14 cellular contexts compared by ENCODE assay signal in the genomic region with DNA sequence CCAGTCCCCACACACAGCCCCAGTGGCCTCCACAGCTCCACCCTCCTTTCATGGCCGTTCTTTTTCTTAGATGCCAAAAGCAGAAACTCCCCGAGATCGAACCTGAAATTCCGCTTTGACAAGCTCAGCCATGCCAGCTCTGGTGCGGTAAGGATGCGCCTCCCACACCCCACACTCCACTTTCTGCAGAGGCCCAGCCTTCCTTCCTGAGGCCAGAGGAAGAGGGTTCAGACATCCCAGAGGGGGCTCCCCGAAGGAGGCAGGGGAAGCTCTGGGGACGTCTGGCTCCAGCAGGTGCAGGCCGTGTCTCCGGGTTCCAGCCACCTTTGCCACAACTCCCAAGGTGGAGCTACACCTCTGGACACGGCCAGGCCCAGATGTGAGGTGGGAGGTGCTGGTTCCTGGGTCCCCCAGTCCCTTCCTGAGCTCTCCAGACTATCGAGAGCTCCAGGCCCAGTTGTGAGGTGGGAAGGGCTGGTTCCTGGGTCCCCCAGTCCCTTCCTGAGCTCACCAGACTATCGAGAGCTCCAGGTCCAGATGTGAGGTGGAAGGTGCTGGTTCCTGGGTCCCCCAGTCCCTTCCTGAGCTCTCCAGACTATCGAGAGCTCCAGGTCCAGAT. TPM values are rescaled to one million over a fixed set of nuclear protein-coding genes. Genes with fewer than 3 reads are reported as not detected.
DNase-seq lines count a peak whose midpoint lies in the region; ATAC-seq and TF ChIP-seq lines count a peak whose summit lies in the region.
"Not testable (repeated sequence)": the region's sequence is repeated elsewhere in the genome, so short reads cannot be mapped to it uniquely, and the experiment has no call there.
"Had no signal": no experiment of that assay in that cellular context is flagged by ENCODE, and none has a peak within 500 bp of the region (broad histone marks: within the 10 kb centered on the region; RNA-seq: fewer than 3 reads in every experiment).

No MANE protein-coding gene starts in this region.

- H3K9me3 ChIP-seq in neuronal stem cell (replicated peaks in 1 of 2; ENCODE audit: control insufficient read depth in 2 of 2, insufficient read depth in 1 of 2, low read depth in 1 of 2, low read length in 2 of 2); skeletal muscle tissue (ENCODE audit: control insufficient read depth in 3 of 3, low read length in 3 of 3); upper lobe of left lung: not testable (repeated sequence)

- not testable (repeated sequence) for H2BK12ac ChIP-seq in neuronal stem cell (ENCODE audit: low read length)

- H4K8ac ChIP-seq in neuronal stem cell (ENCODE audit: low read depth, low read length), result not testable (repeated sequence)

- WGBS in neuronal stem cell (ENCODE audit: extremely low coverage in 2 of 2, insufficient read length in 2 of 2, insufficient replicate concordance in 1 of 2), 2 donors, result no CpG with 5 or more reads among the region's 14 CpGs
- 85 to 100% methylated on average over 4 to 11 of the region's 14 CpGs for whole genome bisulfite sequencing in upper lobe of left lung, 2 donors

- H2BK5ac ChIP-seq in neuronal stem cell (ENCODE audit: low read length), result not testable (repeated sequence)

- H2BK15ac ChIP-seq in neuronal stem cell (ENCODE audit: low read length), result not testable (repeated sequence)

- not testable (repeated sequence) for TF ChIP-seq CTCF in upper lobe of left lung (IDR thresholded peaks at IDR 0.05)

- H3K27me3 ChIP-seq in neuronal stem cell (ENCODE audit: control insufficient read depth in 3 of 3, insufficient read depth in 3 of 3, low read depth in 1 of 3, low read length in 3 of 3); upper lobe of left lung: not testable (repeated sequence)
- H3K27me3 ChIP-seq in skeletal muscle tissue (ENCODE audit: control insufficient read depth in 3 of 3, insufficient read depth in 3 of 3, low read length in 3 of 3), result peaks cover 2 to 18% (median 7%) of the 10 kb centered on the region in 3 donors

- H3K9ac ChIP-seq in neuronal stem cell (ENCODE audit: low read depth, low read length, poor library complexity); skeletal muscle tissue (ENCODE audit: low read depth in 1 of 3, low read length in 3 of 3): not testable (repeated sequence)

- peak; percentile 0 for DNase-seq in D341Med (ENCODE audit: low spot score)
- DNase-seq in activated CD4-positive, CD25-positive, alpha-beta regulatory T cell treated with anti-CD3 and anti-CD28 coated beads, Interleukin-2, amount 50 U/mL, for 72 hours, result peak; percentile 23
- not testable (repeated sequence) for DNase-seq in effector memory CD8-positive, alpha-beta T cell; neuronal stem cell (ENCODE audit: low spot score)
- DNase-seq in islet precursor cell, result peak; percentile 43
- peak in 1 of 2 donors; percentile 14 for DNase-seq in upper lobe of left lung

- peak overlapping the region; percentile 74 for H3K18ac ChIP-seq in neuronal stem cell (ENCODE audit: low read length)

- not testable (repeated sequence) for TF ChIP-seq POLR2A in upper lobe of left lung (IDR thresholded peaks at IDR 0.05)

- H3K4me1 Mint-ChIP-seq in effector memory CD8-positive, alpha-beta T cell (ENCODE audit: low read depth in 2 of 2), result not testable (repeated sequence)

- H2BK120ac ChIP-seq in neuronal stem cell (ENCODE audit: low read depth, low read length), result not testable (repeated sequence)

- H3K27ac Mint-ChIP-seq in effector memory CD8-positive, alpha-beta T cell, result peak overlapping the region; percentile 35 to 81

- not testable (repeated sequence) for H3K4ac ChIP-seq in neuronal stem cell (ENCODE audit: low read length)

- H3K4me2 ChIP-seq in neuronal stem cell (ENCODE audit: insufficient read depth, low read length, poor library complexity, severe bottlenecking), result not testable (repeated sequence)

- H3K4me3 Mint-ChIP-seq in effector memory CD8-positive, alpha-beta T cell, result not testable (repeated sequence)

- not testable (repeated sequence) for H3K27me3 Mint-ChIP-seq in effector memory CD8-positive, alpha-beta T cell

- H3K4me1 ChIP-seq in neuronal stem cell (ENCODE audit: control insufficient read depth in 2 of 2, insufficient read depth in 1 of 2, low read depth in 1 of 2, low read length in 2 of 2), result peaks cover 0 to 14% of the 10 kb centered on the region in 2 donors
- H3K4me1 ChIP-seq in skeletal muscle tissue (ENCODE audit: control insufficient read depth in 3 of 3, insufficient read depth in 3 of 3, low read length in 3 of 3); upper lobe of left lung: not testable (repeated sequence)

- H3K14ac ChIP-seq in neuronal stem cell (ENCODE audit: low read length), result not testable (repeated sequence)

- not testable (repeated sequence) for H3K23ac ChIP-seq in neuronal stem cell (ENCODE audit: low read depth, low read length, poor library complexity)

- H3K36me3 Mint-ChIP-seq in effector memory CD8-positive, alpha-beta T cell (ENCODE audit: insufficient read depth), result peaks cover 67% of the 10 kb centered on the region

- not testable (repeated sequence) for H3K9me3 Mint-ChIP-seq in effector memory CD8-positive, alpha-beta T cell

- not testable (repeated sequence) for TF ChIP-seq EP300 in upper lobe of left lung (IDR thresholded peaks at IDR 0.05)

- H3K79me1 ChIP-seq in neuronal stem cell (ENCODE audit: low read depth, low read length), result not testable (repeated sequence)

- H3K4me3 ChIP-seq in neuronal stem cell (ENCODE audit: low read length in 2 of 2); skeletal muscle tissue (ENCODE audit: low read length in 3 of 3); upper lobe of left lung: not testable (repeated sequence)

- H3K27ac ChIP-seq in neuronal stem cell (replicated peaks; ENCODE audit: low read length), result not testable (repeated sequence)
- peak overlapping the region; percentile 54 for H3K27ac ChIP-seq in skeletal muscle tissue (ENCODE audit: low read depth, low read length)
- peak overlapping the region in 3 of 4 donors; percentile 40 to 67 (median 59) for H3K27ac ChIP-seq in upper lobe of left lung

- H3K36me3 ChIP-seq in neuronal stem cell (replicated peaks in 1 of 2; ENCODE audit: control insufficient read depth in 2 of 2, insufficient read depth in 2 of 2, low read length in 2 of 2); skeletal muscle tissue (ENCODE audit: control insufficient read depth in 3 of 3, insufficient read depth in 3 of 3, low read length in 3 of 3); upper lobe of left lung: not testable (repeated sequence)

- not testable (repeated sequence) for H4K91ac ChIP-seq in neuronal stem cell (ENCODE audit: low read depth, low read length, poor library complexity)

- not testable (repeated sequence) for H2AFZ ChIP-seq in neuronal stem cell (ENCODE audit: low read length)

- H2AK5ac ChIP-seq in neuronal stem cell (ENCODE audit: low read depth, low read length), result not testable (repeated sequence)

- ATAC-seq in effector memory CD8-positive, alpha-beta T cell (replicated peaks); upper lobe of left lung (ENCODE audit: low FRiP score in 2 of 2): not testable (repeated sequence)
- peak; percentile 66 for ATAC-seq in esophagus mucosa

RNA-seq across cellular contexts. Expression of a gene that starts 32.4 kb away (rescaled TPM):
- total RNA-seq in esophagus mucosa (not detected), skeletal muscle tissue (not detected), upper lobe of left lung (not detected)
- polyA plus RNA-seq in neuronal stem cell (2013, experiment 1 of 2), result not detected
- not detected for polyA plus RNA-seq in neuronal stem cell (2013, experiment 2 of 2)
- total RNA-seq: GM23248, HT-29, M059J, OCI-LY7, RPMI7951 had no signal
- polyA plus RNA-seq: A549, GM23248 had no signal
